32 cellular contexts compared by ENCODE assay signal in the genomic region with DNA sequence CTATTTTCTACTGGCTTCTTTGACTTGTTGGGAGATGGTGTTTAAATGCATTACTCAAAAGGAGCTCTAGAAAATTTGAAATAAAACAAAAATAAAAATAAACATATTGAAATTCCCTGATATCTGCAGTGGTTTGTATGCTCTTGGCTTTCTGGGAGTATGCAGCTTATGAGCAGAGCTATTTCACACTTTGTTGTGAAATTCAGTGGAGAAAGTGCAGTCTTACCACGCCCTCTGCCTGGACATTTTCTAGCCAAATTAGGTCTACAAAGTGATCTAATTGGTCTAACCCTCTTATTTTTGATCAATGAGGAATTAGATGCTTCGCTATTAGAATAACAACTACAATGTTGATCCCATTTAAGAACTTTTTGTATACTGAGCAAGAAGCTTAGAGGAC.
"Had no signal": no experiment of that assay in that cellular context is flagged by ENCODE, and none has a peak within 500 bp of the region (broad histone marks: within the 10 kb centered on the region; RNA-seq: fewer than 3 reads in every experiment).

No MANE protein-coding gene starts in this region.

- H3K27ac ChIP-seq: adrenal gland, Peyer's patch, WERI-Rb-1 had no signal

- H3K36me3 ChIP-seq: adrenal gland, MG63, Peyer's patch, WERI-Rb-1 had no signal

- H3K4me1 ChIP-seq: Peyer's patch had no signal

- ATAC-seq: activated CD8-positive, alpha-beta T cell treated with anti-CD3 and anti-CD28 coated beads, Interleukin-2, amount 10 ng/mL, durations not matched to agents 7 days and 5 days; activated naive CD4-positive, alpha-beta T cell treated with anti-CD3 and anti-CD28 coated beads, Interleukin-2, amount 50 U/mL, for 72 hours; activated T-cell treated with anti-CD3 and anti-CD28 coated beads, Interleukin-2, amount 50 U/mL, for 4 hours; PC-3 had no signal

- DNase-seq: activated CD4-positive, alpha-beta T cell treated with anti-CD3 and anti-CD28 coated beads, Interleukin-2, amount 10 ng/mL, durations not matched to agents 24 days and 14 days; activated CD4-positive, alpha-beta T cell treated with anti-CD3 and anti-CD28 coated beads, Interleukin-2, amount 50 U/mL, for 48 hours; activated CD4-positive, CD25-positive, alpha-beta regulatory T cell; activated CD8-positive, alpha-beta T cell treated with anti-CD3 and anti-CD28 coated beads, Interleukin-2, amount 10 ng/mL, durations not matched to agents 7 days and 5 days; activated gamma-delta T cell treated with Interleukin-2 at 50 U/mL for 16 hours; activated naive CD4-positive, alpha-beta T cell treated with anti-CD3 and anti-CD28 coated beads for 36 hours; activated T-cell treated with anti-CD3 and anti-CD28 coated beads, Interleukin-2, amount 50 U/mL, for 4 hours; adrenal gland; anterior cingulate cortex; central memory CD4-positive, alpha-beta T cell; Karpas-422; KBM-7; MG63; NCI-H1092 treated with DMSO at 0.1 percent for 48 hours; NCI-H1417; NCI-H146; NCI-H187; NCI-H2029 treated with DMSO at 0.1 percent for 48 hours; NCI-H2107; NCI-H2171; NCI-H510A treated with DMSO at 0.1 percent for 48 hours; NCI-H526 treated with DMSO at 0.1 percent for 48 hours; NK-92 treated with Interleukin-12 subunit alpha and Interleukin-12 subunit beta, amount 100 ng/mL, for 24 hours; PC-3; Peyer's patch; RPMI8226; SW 1271; T-helper 1 cell; T-helper 2 cell; T-helper 9 cell; WERI-Rb-1 had no signal

- H3K27me3 ChIP-seq: adrenal gland, MG63, Peyer's patch had no signal

- H3K4me3 ChIP-seq: adrenal gland, MG63, Peyer's patch had no signal

- H3K9me3 ChIP-seq: adrenal gland, MG63, Peyer's patch had no signal
